ENCODE assay signal across 11 cellular contexts in the genomic region with DNA sequence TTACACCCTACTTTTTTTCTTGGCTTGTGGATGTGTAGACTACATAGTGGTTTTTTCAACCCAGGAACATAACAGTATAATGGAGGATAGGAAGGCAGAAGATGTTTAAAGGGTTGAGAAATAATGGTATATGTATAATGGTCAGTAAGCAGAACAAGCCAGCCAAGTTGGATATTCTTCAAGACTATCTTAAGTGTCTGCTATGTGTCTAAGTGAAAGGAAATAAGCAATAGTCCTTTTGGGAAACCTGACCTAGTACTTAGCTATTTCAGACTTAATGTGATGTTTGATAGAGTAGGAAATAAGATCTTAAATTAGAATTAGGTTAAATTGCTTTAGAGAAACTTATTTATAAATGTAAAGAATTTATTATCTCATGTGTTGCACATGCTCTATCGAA.
DNase-seq lines count a peak whose midpoint lies in the region; ATAC-seq and TF ChIP-seq lines count a peak whose summit lies in the region.
"Had no signal": no experiment of that assay in that cellular context is flagged by ENCODE, and none has a peak within 500 bp of the region (broad histone marks: within the 10 kb centered on the region; RNA-seq: fewer than 3 reads in every experiment).

No MANE protein-coding gene starts in this region.

- no peak for TF ChIP-seq CTCF in lower lobe of right lung (IDR thresholded peaks at IDR 0.05)

- intact Hi-C loops in lower lobe of right lung (cut with DNase I), result no loop called here

- H3K9me3 Mint-ChIP-seq in stimulated activated naive CD8-positive, alpha-beta T cell treated with anti-CD3 and anti-CD28 coated beads, Interleukin-15, Interleukin-2, amounts not matched to agents 100 ng/mL and 50 ng/mL, for 24 hours, result no peaks in the 10 kb centered on the region

- H3K27me3 ChIP-seq in adipocyte (replicated peaks; ENCODE audit: control insufficient read depth, insufficient read depth, low read length) (no peaks in the 10 kb centered on the region), lower lobe of right lung (ENCODE audit: low read depth) (no peaks in the 10 kb centered on the region)

- ATAC-seq in stimulated activated naive CD8-positive, alpha-beta T cell treated with anti-CD3 and anti-CD28 coated beads, Interleukin-15, Interleukin-2, amounts not matched to agents 100 U/mL and 50 U/mL, for 24 hours, result no peak
- ATAC-seq in lower lobe of right lung (no peak), GM21360 (IDR thresholded peaks at IDR 0.05; ENCODE audit: unreplicated experiment) (no peak)
- ATAC-seq: sciatic nerve had no signal

- H3K9me3 ChIP-seq in adipocyte (ENCODE audit: control insufficient read depth, low read length), result no peaks in the 10 kb centered on the region
- H3K9me3 ChIP-seq in lower lobe of right lung, result no peaks in the 10 kb centered on the region

- H3K27me3 Mint-ChIP-seq in stimulated activated naive CD8-positive, alpha-beta T cell treated with anti-CD3 and anti-CD28 coated beads, Interleukin-15, Interleukin-2, amounts not matched to agents 100 ng/mL and 50 ng/mL, for 24 hours, result no peaks in the 10 kb centered on the region

- DNase-seq in stimulated activated naive CD8-positive, alpha-beta T cell treated with anti-CD3 and anti-CD28 coated beads, Interleukin-15, Interleukin-2, amounts not matched to agents 100 U/mL and 50 U/mL, for 24 hours, result no peak
- DNase-seq in adipocyte (ENCODE audit: low read depth) (no peak), lower lobe of right lung (no peak), HPDE6-E6E7 (ENCODE audit: extremely low spot score) (no peak), NCI-H82 (lab: John Stamatoyannopoulos, UW) (no peak)
- no peak for DNase-seq in central memory CD4-positive, alpha-beta T cell
- DNase-seq: NCI-H510A; stimulated activated naive CD4-positive, alpha-beta T cell treated with Interleukin-2 at 50 U/mL for 16 hours had no signal

- peak overlapping the region; percentile 17 for H3K27ac Mint-ChIP-seq in stimulated activated naive CD8-positive, alpha-beta T cell treated with anti-CD3 and anti-CD28 coated beads, Interleukin-15, Interleukin-2, amounts not matched to agents 100 ng/mL and 50 ng/mL, for 24 hours

- H3K9ac ChIP-seq in adipocyte (ENCODE audit: low read length), result peak overlapping the region; percentile 44

- no peak overlapping the region for H3K27ac ChIP-seq in lower lobe of right lung

- H3K4me1 Mint-ChIP-seq in stimulated activated naive CD8-positive, alpha-beta T cell treated with anti-CD3 and anti-CD28 coated beads, Interleukin-15, Interleukin-2, amounts not matched to agents 100 ng/mL and 50 ng/mL, for 24 hours (ENCODE audit: low read depth), result peaks cover 83% of the 10 kb centered on the region

- H3K36me3 ChIP-seq in adipocyte (ENCODE audit: control insufficient read depth, insufficient read depth, low read length, severe bottlenecking), result peaks cover 22% of the 10 kb centered on the region
- peaks cover 24% of the 10 kb centered on the region for H3K36me3 ChIP-seq in lower lobe of right lung

- H3K4me3 Mint-ChIP-seq in stimulated activated naive CD8-positive, alpha-beta T cell treated with anti-CD3 and anti-CD28 coated beads, Interleukin-15, Interleukin-2, amounts not matched to agents 100 ng/mL and 50 ng/mL, for 24 hours, result peak overlapping the region; percentile 73

- H3K4me1 ChIP-seq in adipocyte (ENCODE audit: control insufficient read depth, insufficient read depth, low read length), result peaks cover 66% of the 10 kb centered on the region
- H3K4me1 ChIP-seq in lower lobe of right lung, result peaks cover 80% of the 10 kb centered on the region

- H3K36me3 Mint-ChIP-seq in stimulated activated naive CD8-positive, alpha-beta T cell treated with anti-CD3 and anti-CD28 coated beads, Interleukin-15, Interleukin-2, amounts not matched to agents 100 ng/mL and 50 ng/mL, for 24 hours (ENCODE audit: low read depth), result peaks cover 70% of the 10 kb centered on the region

- peak overlapping the region; percentile 92 for H3K4me3 ChIP-seq in adipocyte (ENCODE audit: low read length)
- peak overlapping the region; percentile 67 for H3K4me3 ChIP-seq in lower lobe of right lung
